Comparison of ENCODE assay signal across 11 cellular contexts in genomic region chr5:151660616-151661015, GRCh38. TPM values are rescaled to one million over a fixed set of nuclear protein-coding genes. Genes with fewer than 3 reads are reported as not detected.
A peak's percentile ranks its signal among the peaks of the same experiment; 100 is the strongest.
DNase-seq lines count a peak whose midpoint lies in the region; ATAC-seq and TF ChIP-seq lines count a peak whose summit lies in the region.
"Had no signal": no experiment of that assay in that cellular context is flagged by ENCODE, and none has a peak within 500 bp of the region (broad histone marks: within the 10 kb centered on the region; RNA-seq: fewer than 3 reads in every experiment).

No MANE protein-coding gene starts in this region.

- H3K36me3 ChIP-seq in MG63 (peaks cover 48% of the 10 kb centered on the region), tibial artery (peaks cover 33 to 38% (median 38%) of the 10 kb centered on the region in 3 donors)

- intact Hi-C loops in tibial artery (cut with DNase I; ENCODE audit: low total_unique reads): no loop called here

- H3K4me1 ChIP-seq in tibial artery: peaks cover 0 to 49% (median 34%) of the 10 kb centered on the region in 4 donors

- peak overlapping the region; percentile 32 to 89 for H3K27ac ChIP-seq in tibial artery
- H3K27ac ChIP-seq: parathyroid adenoma had no signal

- H3K4me1 Mint-ChIP-seq in brain: peaks cover 22% of the 10 kb centered on the region

- H3K9me3 ChIP-seq in MG63 (no peaks in the 10 kb centered on the region), tibial artery (no peaks in the 10 kb centered on the region)

- H3K4me3 Mint-ChIP-seq in brain: no peak overlapping the region
- H3K4me3 Mint-ChIP-seq: activated naive CD8-positive, alpha-beta T cell treated with anti-CD3 and anti-CD28 coated beads, Interleukin-2, amount 10 ng/mL, durations not matched to agents 7 days and 5 days; stimulated activated naive CD8-positive, alpha-beta T cell treated with anti-CD3 and anti-CD28 coated beads, Interleukin-15, amount 100 ng/mL, for 72 hours had no signal

- peak overlapping the region in 3 of 5 experiments; percentile 32 to 82 (median 51) for H3K27ac Mint-ChIP-seq in brain
- H3K27ac Mint-ChIP-seq: activated naive CD8-positive, alpha-beta T cell treated with anti-CD3 and anti-CD28 coated beads, Interleukin-2, amount 10 ng/mL, durations not matched to agents 7 days and 5 days; stimulated activated naive CD8-positive, alpha-beta T cell treated with anti-CD3 and anti-CD28 coated beads, Interleukin-15, amount 100 ng/mL, for 72 hours had no signal

- TF ChIP-seq CTCF in brain (conservative IDR thresholded peaks at IDR 0.05) (no peak), tibial artery (IDR thresholded peaks at IDR 0.05) (peak in 1 of 2 experiments; percentile 10)

- ATAC-seq in HG02852 (IDR thresholded peaks at IDR 0.05; ENCODE audit: unreplicated experiment) (no peak), left lobe of liver (no peak)
- ATAC-seq: stimulated activated naive CD8-positive, alpha-beta T cell treated with anti-CD3 and anti-CD28 coated beads, Interleukin-15, amount 100 ng/mL, for 72 hours had no signal

- no peak overlapping the region for H3K4me3 ChIP-seq in MG63
- no peak overlapping the region for H3K4me3 ChIP-seq in tibial artery

- no peaks in the 10 kb centered on the region for H3K27me3 Mint-ChIP-seq in brain

- DNase-seq in MG63 (peak; percentile 62), kidney glomerular epithelial cell (lab: John Stamatoyannopoulos, UW) (peak; percentile 54), tibial artery (no peak), NCI-H2227 treated with DMSO at 0.1 percent for 48 hours (lab: John Stamatoyannopoulos, UW) (no peak), middle frontal gyrus (ENCODE audit: extremely low spot score, low spot score) (no peak), left lobe of liver (ENCODE audit: low spot score) (no peak)
- DNase-seq: activated naive CD8-positive, alpha-beta T cell treated with anti-CD3 and anti-CD28 coated beads, Interleukin-2, amount 10 ng/mL, durations not matched to agents 7 days and 5 days; stimulated activated naive CD8-positive, alpha-beta T cell treated with anti-CD3 and anti-CD28 coated beads, Interleukin-15, amount 100 ng/mL, for 72 hours had no signal

- H3K27me3 ChIP-seq in MG63 (no peaks in the 10 kb centered on the region), tibial artery (no peaks in the 10 kb centered on the region)

- H3K36me3 Mint-ChIP-seq in brain: peaks cover 20% of the 10 kb centered on the region
- H3K36me3 Mint-ChIP-seq: activated naive CD8-positive, alpha-beta T cell treated with anti-CD3 and anti-CD28 coated beads, Interleukin-2, amount 10 ng/mL, durations not matched to agents 7 days and 5 days had no signal

- H3K9me3 Mint-ChIP-seq in brain: no peaks in the 10 kb centered on the region
- H3K9me3 Mint-ChIP-seq: activated naive CD8-positive, alpha-beta T cell treated with anti-CD3 and anti-CD28 coated beads, Interleukin-2, amount 10 ng/mL, durations not matched to agents 7 days and 5 days; stimulated activated naive CD8-positive, alpha-beta T cell treated with anti-CD3 and anti-CD28 coated beads, Interleukin-15, amount 100 ng/mL, for 72 hours had no signal

RNA-seq across cellular contexts. Expression of gene SPARC, which starts 26.1 kb away (rescaled TPM):
- 1,117 and 1,361 TPM in 2 replicates for total RNA-seq in MG63 (2014; rRNA removed; shearing (Covaris generic); ENCODE audit: low replicate concordance)
- polyA plus RNA-seq in brain (ENCODE audit: insufficient read depth, low read depth, low replicate concordance): 920 TPM
- total RNA-seq in left lobe of liver: 90.7 TPM

Comparison
In these comparisons a context has a peak if more than half of its experiments do, and no peak if none do; other contexts are left out.
1. DNase-seq: peak in MG63 (single experiment) and kidney glomerular epithelial cell (single experiment); none in tibial artery (0 of 2), NCI-H2227 treated with DMSO at 0.1 percent for 48 hours (single experiment), middle frontal gyrus (single experiment) and left lobe of liver (single experiment).
2. RNA of gene SPARC, which starts 26.1 kb away (total RNA-seq): 1,117 to 1,361 TPM in MG63; 90.7 TPM in left lobe of liver (single experiment); every median in the first group is over 10 times any median in the second.